In the genomic region with DNA sequence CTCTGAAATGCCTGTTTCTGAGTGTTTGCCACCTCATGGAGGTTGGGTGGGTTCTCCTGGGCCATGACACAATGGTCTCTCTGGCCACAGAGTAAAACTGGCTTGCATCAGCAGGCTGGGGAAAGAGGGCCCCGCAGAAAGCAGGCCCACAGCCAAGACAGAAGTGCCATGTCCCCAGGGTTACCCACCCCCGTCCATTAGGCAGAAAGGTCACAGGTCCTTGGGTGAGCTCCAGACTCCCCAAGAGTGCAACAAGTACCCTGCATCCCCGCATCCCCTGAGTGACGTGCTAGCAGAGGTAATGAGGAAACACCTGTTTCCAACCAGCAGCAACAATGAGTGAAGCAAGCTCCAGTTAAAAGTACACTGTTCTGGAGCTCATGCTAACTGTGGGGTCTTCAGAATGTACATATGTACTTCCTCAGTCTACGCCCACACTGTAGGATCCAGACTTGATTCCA, we compare ENCODE assay signal across 17 cellular contexts. TPM values are rescaled to one million over a fixed set of nuclear protein-coding genes. Genes with fewer than 3 reads are reported as not detected.
DNase-seq lines count a peak whose midpoint lies in the region; TF ChIP-seq lines count a peak whose summit lies in the region.
"Had no signal": no experiment of that assay in that cellular context is flagged by ENCODE, and none has a peak within 500 bp of the region (broad histone marks: within the 10 kb centered on the region; RNA-seq: fewer than 3 reads in every experiment).

No MANE protein-coding gene starts in this region.

- H3K27ac ChIP-seq in sigmoid colon, result peak overlapping the region in 2 of 4 donors; percentile 10 to 29
- H3K27ac ChIP-seq: C4-2B had no signal

- DNase-seq in DMS79 (lab: John Stamatoyannopoulos, UW) (peak; percentile 13), fibroblast of the aortic adventitia (ENCODE audit: low read depth) (peak; percentile 26), sigmoid colon (peak; percentile 64), NCI-H748 treated with DMSO at 0.1 percent for 48 hours (lab: John Stamatoyannopoulos, UW) (no peak), MG63 (no peak)
- DNase-seq in activated CD4-positive, alpha-beta T cell treated with anti-CD3 and anti-CD28 coated beads for 1 hour, result no peak
- DNase-seq: activated CD4-positive, alpha-beta T cell treated with anti-CD3 and anti-CD28 coated beads, Interleukin-2, amount 10 ng/mL, durations not matched to agents 7 days and 5 days; activated T-cell treated with anti-CD3 and anti-CD28 coated beads, Interleukin-2, amount 50 U/mL, for 4 hours; NCI-H2081; NCI-H69; T-helper 9 cell had no signal

- peak overlapping the region; percentile 7 for H3K9ac ChIP-seq in Loucy (ENCODE audit: low read depth, low read length, poor library complexity, severe bottlenecking)

- TF ChIP-seq CTCF in Loucy (conservative IDR thresholded peaks at IDR 0.05; ENCODE audit: low read length) (no peak), fibroblast of the aortic adventitia (IDR thresholded peaks at IDR 0.05; ENCODE audit: insufficient read depth, low read length) (no peak), sigmoid colon (IDR thresholded peaks at IDR 0.05) (no peak)

- H3K27me3 ChIP-seq in Loucy (ENCODE audit: insufficient read depth, low read length, poor library complexity, severe bottlenecking), result no peaks in the 10 kb centered on the region
- H3K27me3 ChIP-seq in sigmoid colon, result no peaks in the 10 kb centered on the region
- H3K27me3 ChIP-seq in MG63, result no peaks in the 10 kb centered on the region

- H3K4me2 ChIP-seq in Loucy (ENCODE audit: low read depth, low read length, poor library complexity, severe bottlenecking), result no peak overlapping the region

- 65 to 66% methylated on average over 5 of the region's 5 CpGs for WGBS in sigmoid colon, 2 donors

- intact Hi-C loops in sigmoid colon (cut with DNase I), result no loop called here

- no peaks in the 10 kb centered on the region for H3K9me3 ChIP-seq in Loucy (ENCODE audit: insufficient read depth, low read depth, low read length)
- H3K9me3 ChIP-seq in sigmoid colon, result no peaks in the 10 kb centered on the region
- H3K9me3 ChIP-seq in MG63, result no peaks in the 10 kb centered on the region

- TF ChIP-seq POLR2A in sigmoid colon (IDR thresholded peaks at IDR 0.05), result no peak

- H3K4me3 ChIP-seq in Loucy (ENCODE audit: low read length, poor library complexity, severe bottlenecking) (no peak overlapping the region), fibroblast of the aortic adventitia (ENCODE audit: low read depth, low read length) (no peak overlapping the region), sigmoid colon (no peak overlapping the region), MG63 (no peak overlapping the region)
- H3K4me3 ChIP-seq: coronary artery had no signal

- H3K4me1 ChIP-seq in Loucy (ENCODE audit: insufficient read depth, low read length, poor library complexity, severe bottlenecking), result peaks cover 36% of the 10 kb centered on the region
- peaks cover 0 to 81% (median 70%) of the 10 kb centered on the region in 4 donors for H3K4me1 ChIP-seq in sigmoid colon

- H3K36me3 ChIP-seq in Loucy (ENCODE audit: insufficient read depth, low read length) (peaks cover 9% of the 10 kb centered on the region; the same call in 1 of the 2 replicates), sigmoid colon (peaks cover 0 to 5% (median 0%) of the 10 kb centered on the region in 4 donors), MG63 (peaks cover 17% of the 10 kb centered on the region)

- TF ChIP-seq EP300 in sigmoid colon (IDR thresholded peaks at IDR 0.05), result no peak

- H3K9me2 ChIP-seq in Loucy (replicated peaks; ENCODE audit: low read depth, low read length), result no peaks in the 10 kb centered on the region

- no peak overlapping the region for H2AFZ ChIP-seq in Loucy (ENCODE audit: low read length)

- H3F3A ChIP-seq in Loucy (ENCODE audit: low read depth), result no peaks in the 10 kb centered on the region

- H3K79me2 ChIP-seq in Loucy (ENCODE audit: insufficient read depth, low read length), result peaks cover 34% of the 10 kb centered on the region; the same call in 1 of the 2 replicates

- H4K20me1 ChIP-seq in Loucy (ENCODE audit: insufficient read depth, low read length, poor library complexity, severe bottlenecking), result no peaks in the 10 kb centered on the region

RNA-seq across cellular contexts. Expression of gene RRBP1, which starts 31.7 kb away (rescaled TPM):
- total RNA-seq in fibroblast of the aortic adventitia (ENCODE audit: low replicate concordance) (95.5 and 171 TPM in 2 replicates), sigmoid colon (10 to 100 TPM; 30.1 to 69.2 (median 38.8) TPM)
- 100 to 1,000 TPM in 1 of 3 donors, 10 to 100 TPM in 2; 24.6 to 245 (median 31.4) TPM for polyA plus RNA-seq in sigmoid colon
- 65.2 and 83.3 TPM in 2 replicates for total RNA-seq in MG63 (2014; rRNA removed; shearing (Covaris generic); ENCODE audit: low replicate concordance)

RNA-seq across cellular contexts. Expression of gene BANF2, which starts 49.4 kb away (rescaled TPM):
- total RNA-seq in fibroblast of the aortic adventitia (ENCODE audit: low replicate concordance) (not detected in 2 replicates), sigmoid colon (not detected)
- not detected for polyA plus RNA-seq in sigmoid colon
- not detected in 2 replicates for total RNA-seq in MG63 (2014; rRNA removed; shearing (Covaris generic); ENCODE audit: low replicate concordance)
- total RNA-seq: activated CD4-positive, alpha-beta T cell treated with anti-CD3 and anti-CD28 coated beads, Interleukin-2, amount 10 ng/mL, durations not matched to agents 7 days and 5 days; activated T-cell treated with anti-CD3 and anti-CD28 coated beads, Interleukin-2, amount 50 U/mL, for 4 hours; Daoy; fibroblast of lung; lower leg skin had no signal
- polyA plus RNA-seq: fibroblast of lung had no signal

Comparison
In these comparisons a context has a peak if more than half of its experiments do, and no peak if none do; other contexts are left out.
1. DNase-seq: peak in DMS79 (single experiment), fibroblast of the aortic adventitia (single experiment) and sigmoid colon (single experiment); none in NCI-H748 treated with DMSO at 0.1 percent for 48 hours (single experiment), MG63 (single experiment) and activated CD4-positive, alpha-beta T cell treated with anti-CD3 and anti-CD28 coated beads for 1 hour (single experiment).